In the genomic region with DNA sequence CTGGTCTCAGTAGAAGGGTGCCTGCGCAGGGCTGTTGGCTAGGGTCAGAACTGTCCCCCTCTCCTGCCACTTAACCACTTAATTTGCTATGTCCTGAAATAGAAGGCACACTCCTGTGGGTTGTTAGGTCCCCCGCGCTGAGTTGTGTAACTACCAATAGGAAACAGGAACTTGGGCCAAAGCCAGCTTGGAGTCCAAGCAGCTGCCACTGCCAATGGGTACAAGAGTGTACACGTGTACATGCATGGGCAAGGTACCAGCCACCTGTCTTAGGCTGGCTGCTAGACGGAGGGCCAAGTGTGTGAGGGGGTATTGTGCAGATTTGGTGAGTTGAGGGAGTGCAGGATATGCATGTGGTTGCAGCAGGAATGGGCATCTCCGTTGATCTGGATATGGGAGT, we compare ENCODE assay signal across 14 cellular contexts. TPM values are rescaled to one million over a fixed set of nuclear protein-coding genes. Genes with fewer than 3 reads are reported as not detected.
DNase-seq lines count a peak whose midpoint lies in the region; ATAC-seq and TF ChIP-seq lines count a peak whose summit lies in the region.
"Had no signal": no experiment of that assay in that cellular context is flagged by ENCODE, and none has a peak within 500 bp of the region (broad histone marks: within the 10 kb centered on the region; RNA-seq: fewer than 3 reads in every experiment).

No MANE protein-coding gene starts in this region.

- DNase-seq in T-helper 1 cell (no peak), NCI-H2196 treated with DMSO at 0.1 percent for 48 hours (lab: John Stamatoyannopoulos, UW; ENCODE audit: unreplicated experiment) (peak; percentile 66), spleen (peak; percentile 74), erythroblast (lab: John Stamatoyannopoulos, UW) (no peak), endodermal cell (no peak)
- no peak for DNase-seq in stimulated activated effector memory CD8-positive, alpha-beta T cell treated with anti-CD3 and anti-CD28 coated beads, Interleukin-12 subunit alpha, Interleukin-12 subunit beta, amount 100 ng/mL, for 72 hours (ENCODE audit: low spot score in 2 of 2)
- DNase-seq: activated CD4-positive, CD25-positive, alpha-beta regulatory T cell treated with anti-CD3 and anti-CD28 coated beads, Interleukin-2, amount 50 U/mL, for 72 hours; brain microvascular endothelial cell; NCI-H146; SJCRH30 had no signal

- no peaks in the 10 kb centered on the region for H3K9me3 Mint-ChIP-seq in T-helper 1 cell treated with Interleukin-12 subunit alpha and Interleukin-12 subunit beta and Interleukin-4 antibody, amounts not matched to agents 30 μg/mL and 1 μg/mL, for 36 hours
- no peaks in the 10 kb centered on the region for H3K9me3 Mint-ChIP-seq in stimulated activated effector memory CD8-positive, alpha-beta T cell treated with anti-CD3 and anti-CD28 coated beads, Interleukin-12 subunit alpha, Interleukin-12 subunit beta, amount 100 ng/mL, for 72 hours
- H3K9me3 Mint-ChIP-seq in endodermal cell = peaks cover 3% of the 10 kb centered on the region

- H3K4me3 Mint-ChIP-seq in T-helper 1 cell treated with Interleukin-12 subunit alpha and Interleukin-12 subunit beta and Interleukin-4 antibody, amounts not matched to agents 30 μg/mL and 1 μg/mL, for 36 hours = no peak overlapping the region
- H3K4me3 Mint-ChIP-seq in stimulated activated effector memory CD8-positive, alpha-beta T cell treated with anti-CD3 and anti-CD28 coated beads, Interleukin-12 subunit alpha, Interleukin-12 subunit beta, amount 100 ng/mL, for 72 hours = no peak overlapping the region
- no peak overlapping the region for H3K4me3 Mint-ChIP-seq in endodermal cell

- peaks cover 13 to 66% (median 30%) of the 10 kb centered on the region in 6 donors for H3K4me1 ChIP-seq in spleen
- H3K4me1 ChIP-seq in endodermal cell (ENCODE audit: control insufficient read depth, insufficient read depth, low read length) = no peaks in the 10 kb centered on the region
- H3K4me1 ChIP-seq: parathyroid adenoma, SJCRH30 had no signal

- peaks cover 86% of the 10 kb centered on the region for H3K27me3 Mint-ChIP-seq in T-helper 1 cell treated with Interleukin-12 subunit alpha and Interleukin-12 subunit beta and Interleukin-4 antibody, amounts not matched to agents 30 μg/mL and 1 μg/mL, for 36 hours (ENCODE audit: low read depth)
- H3K27me3 Mint-ChIP-seq in endodermal cell (ENCODE audit: insufficient read depth) = peaks cover 98% of the 10 kb centered on the region

- H3K9ac ChIP-seq in endodermal cell (ENCODE audit: extremely low read depth, low read length, poor library complexity, severe bottlenecking) = no peak overlapping the region
- H3K9ac ChIP-seq: parathyroid adenoma had no signal

- peaks cover 19 to 100% (median 100%) of the 10 kb centered on the region in 7 donors for H3K27me3 ChIP-seq in spleen (replicated peaks in 1 of 7)
- H3K27me3 ChIP-seq in endodermal cell (ENCODE audit: control insufficient read depth, insufficient read depth, low read length, poor library complexity, severe bottlenecking) = peaks cover 100% of the 10 kb centered on the region

- intact Hi-C loops in spleen (cut with DNase I; ENCODE audit: low total_unique reads) = no loop called here

- no peak for ATAC-seq in stimulated activated effector memory CD8-positive, alpha-beta T cell treated with anti-CD3 and anti-CD28 coated beads, Interleukin-12 subunit alpha, Interleukin-12 subunit beta, amount 100 ng/mL, for 72 hours

- no peak for TF ChIP-seq CTCF in spleen (IDR thresholded peaks at IDR 0.05 in 8 of 11, conservative IDR thresholded peaks at IDR 0.05 in 3 of 11)
- no peak for TF ChIP-seq CTCF in endodermal cell (conservative IDR thresholded peaks at IDR 0.05)

- TF ChIP-seq POLR2A in spleen (IDR thresholded peaks at IDR 0.05) (no peak), erythroblast (IDR thresholded peaks at IDR 0.05; ENCODE audit: low read length) (no peak)

- H3K4me1 Mint-ChIP-seq in T-helper 1 cell treated with Interleukin-12 subunit alpha and Interleukin-12 subunit beta and Interleukin-4 antibody, amounts not matched to agents 30 μg/mL and 1 μg/mL, for 36 hours (ENCODE audit: low read depth) = peaks cover 4% of the 10 kb centered on the region
- peaks cover 40% of the 10 kb centered on the region for H3K4me1 Mint-ChIP-seq in stimulated activated effector memory CD8-positive, alpha-beta T cell treated with anti-CD3 and anti-CD28 coated beads, Interleukin-12 subunit alpha, Interleukin-12 subunit beta, amount 100 ng/mL, for 72 hours
- peaks cover 4% of the 10 kb centered on the region for H3K4me1 Mint-ChIP-seq in endodermal cell

- no peak overlapping the region for H3K4me3 ChIP-seq in spleen
- H3K4me3 ChIP-seq in endodermal cell (ENCODE audit: low read length) = no peak overlapping the region
- H3K4me3 ChIP-seq: SJCRH30 had no signal

- H3K9me3 ChIP-seq in spleen (no peaks in the 10 kb centered on the region), endodermal cell (ENCODE audit: control insufficient read depth, low read length) (no peaks in the 10 kb centered on the region)
- H3K9me3 ChIP-seq: SJCRH30 had no signal

- no peaks in the 10 kb centered on the region for H3K36me3 ChIP-seq in spleen
- H3K36me3 ChIP-seq in endodermal cell (ENCODE audit: control insufficient read depth, insufficient read depth, low read length) = no peaks in the 10 kb centered on the region
- H3K36me3 ChIP-seq: brain microvascular endothelial cell, SJCRH30 had no signal

- H3K27ac Mint-ChIP-seq in T-helper 1 cell treated with Interleukin-12 subunit alpha and Interleukin-12 subunit beta and Interleukin-4 antibody, amounts not matched to agents 30 μg/mL and 1 μg/mL, for 36 hours = peak overlapping the region; percentile 29
- H3K27ac Mint-ChIP-seq in stimulated activated effector memory CD8-positive, alpha-beta T cell treated with anti-CD3 and anti-CD28 coated beads, Interleukin-12 subunit alpha, Interleukin-12 subunit beta, amount 100 ng/mL, for 72 hours = no peak overlapping the region
- H3K27ac Mint-ChIP-seq in endodermal cell = no peak overlapping the region

- 0 to 19% (median 9%) methylated on average over 3 to 6 of the region's 6 CpGs for WGBS in spleen, 5 donors
- 42 to 48% methylated on average over 4 to 6 of the region's 6 CpGs for WGBS in endodermal cell (ENCODE audit: insufficient coverage in 1 of 2, insufficient read length in 1 of 2), 2 experiments

- no peaks in the 10 kb centered on the region for H3K36me3 Mint-ChIP-seq in T-helper 1 cell treated with Interleukin-12 subunit alpha and Interleukin-12 subunit beta and Interleukin-4 antibody, amounts not matched to agents 30 μg/mL and 1 μg/mL, for 36 hours (ENCODE audit: low read depth)
- no peaks in the 10 kb centered on the region for H3K36me3 Mint-ChIP-seq in stimulated activated effector memory CD8-positive, alpha-beta T cell treated with anti-CD3 and anti-CD28 coated beads, Interleukin-12 subunit alpha, Interleukin-12 subunit beta, amount 100 ng/mL, for 72 hours
- H3K36me3 Mint-ChIP-seq in endodermal cell (ENCODE audit: low read depth) = no peaks in the 10 kb centered on the region

- H3K27ac ChIP-seq in angular gyrus (ENCODE audit: low read depth, low read length) (peak overlapping the region; percentile 57), spleen (no peak overlapping the region), endodermal cell (ENCODE audit: low read depth, low read length) (no peak overlapping the region)
- H3K27ac ChIP-seq: brain microvascular endothelial cell, epithelial cell of prostate, parathyroid adenoma, SJCRH30 had no signal

RNA-seq across cellular contexts. Expression of gene POLG, which starts 29.7 kb away (rescaled TPM):
- total RNA-seq in spleen = 100 to 1,000 TPM in 1 of 7 donors, 10 to 100 TPM in 6; 63.3 to 105 (median 74.0) TPM
- polyA plus RNA-seq in spleen = 10 to 100 TPM; 38.3 to 57.7 (median 54.9) TPM
- 10 to 100 TPM; 55.3 to 60.2 TPM for total RNA-seq in endodermal cell
- 39.6 TPM for polyA plus RNA-seq in endodermal cell (2013, experiment 1 of 2)
- 40.7 TPM for polyA plus RNA-seq in endodermal cell (2013, experiment 2 of 2)

Comparison
In these comparisons a context has a peak if more than half of its experiments do, and no peak if none do; other contexts are left out.
1. DNase-seq: peak in NCI-H2196 treated with DMSO at 0.1 percent for 48 hours (single experiment) and spleen (single experiment); none in T-helper 1 cell (0 of 5), erythroblast (0 of 2), stimulated activated effector memory CD8-positive, alpha-beta T cell treated with anti-CD3 and anti-CD28 coated beads, Interleukin-12 subunit alpha, Interleukin-12 subunit beta, amount 100 ng/mL, for 72 hours (0 of 2) and endodermal cell (single experiment).